In the genomic region with DNA sequence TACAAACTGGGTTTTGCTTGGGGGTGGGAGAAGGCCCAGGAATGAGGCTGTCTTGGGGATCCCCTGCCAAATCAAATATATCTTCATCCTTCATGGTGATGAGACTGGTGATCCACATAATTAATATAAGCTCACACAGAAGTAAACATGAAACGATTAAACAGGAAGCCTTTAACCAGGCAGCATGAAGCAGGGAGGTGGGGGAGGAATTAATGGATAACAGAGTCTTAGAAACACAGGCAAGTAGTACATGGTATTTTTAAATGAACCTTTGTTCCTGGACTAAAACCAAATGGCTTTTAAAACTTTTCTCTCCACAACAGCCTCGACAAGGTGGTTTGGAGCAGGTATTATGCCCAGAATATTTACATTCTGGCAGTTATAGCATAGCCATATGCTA, we compare ENCODE assay signal across 24 cellular contexts.
"Had no signal": no experiment of that assay in that cellular context is flagged by ENCODE, and none has a peak within 500 bp of the region (broad histone marks: within the 10 kb centered on the region; RNA-seq: fewer than 3 reads in every experiment).

No MANE protein-coding gene starts in this region.

- ATAC-seq: left cardiac atrium; left ventricle myocardium superior; mucosa of descending colon; naive thymus-derived CD8-positive, alpha-beta T cell; pancreas; psoas muscle had no signal

- H3K4me1 Mint-ChIP-seq: naive thymus-derived CD8-positive, alpha-beta T cell; neural progenitor cell had no signal

- H3K27ac Mint-ChIP-seq: endodermal cell; naive thymus-derived CD8-positive, alpha-beta T cell; neural progenitor cell; type B pancreatic cell had no signal

- H3K4me3 Mint-ChIP-seq: endodermal cell; naive thymus-derived CD8-positive, alpha-beta T cell; neural progenitor cell; type B pancreatic cell had no signal

- H3K9me3 Mint-ChIP-seq: endodermal cell, neural progenitor cell, type B pancreatic cell had no signal

- H3K36me3 Mint-ChIP-seq: naive thymus-derived CD8-positive, alpha-beta T cell; neural progenitor cell; type B pancreatic cell had no signal

- H3K4me3 ChIP-seq: coronary artery, lung, mucosa of descending colon, neural progenitor cell, pancreas, psoas muscle, stomach, thoracic aorta had no signal

- H3K36me3 ChIP-seq: neural progenitor cell, pancreas, stomach, thoracic aorta had no signal

- DNase-seq: central memory CD4-positive, alpha-beta T cell; effector CD4-positive, alpha-beta T cell; endodermal cell; foreskin melanocyte; head of caudate nucleus; hippocampal formation; left cardiac atrium; left ventricle myocardium superior; mesendoderm; mucosa of descending colon; naive thymus-derived CD8-positive, alpha-beta T cell; occipital lobe; pancreas; psoas muscle; small intestine; stimulated activated CD4-positive, alpha-beta T cell treated with anti-CD3 and anti-CD28 coated beads, Interleukin-12 subunit alpha, Interleukin-12 subunit beta, amount 100 ng/mL, for 4 hours; stimulated activated naive CD4-positive, alpha-beta T cell; stomach; substantia nigra had no signal

- H3K27me3 Mint-ChIP-seq: type B pancreatic cell had no signal

- H3K27me3 ChIP-seq: neural progenitor cell, pancreas, stomach had no signal
